Comparison of ENCODE assay signal across 3 cellular contexts in genomic region chr16:15354846-15355245, GRCh38. TPM values are rescaled to one million over a fixed set of nuclear protein-coding genes. Genes with fewer than 3 reads are reported as not detected.
"Had no signal": no experiment of that assay in that cellular context is flagged by ENCODE, and none has a peak within 500 bp of the region (broad histone marks: within the 10 kb centered on the region; RNA-seq: fewer than 3 reads in every experiment).

No MANE protein-coding gene starts in this region.

RNA-seq across cellular contexts. Expression of gene NPIPA5, which starts 23.2 kb away (rescaled TPM):
- total RNA-seq: HT-29, IMR-90 had no signal

RNA-seq across cellular contexts. Expression of gene MPV17L, which starts 40.7 kb away (rescaled TPM):
- total RNA-seq: HT-29, HT1080, IMR-90 had no signal
